Comparison of ENCODE assay signal across 8 cellular contexts in the genomic region with DNA sequence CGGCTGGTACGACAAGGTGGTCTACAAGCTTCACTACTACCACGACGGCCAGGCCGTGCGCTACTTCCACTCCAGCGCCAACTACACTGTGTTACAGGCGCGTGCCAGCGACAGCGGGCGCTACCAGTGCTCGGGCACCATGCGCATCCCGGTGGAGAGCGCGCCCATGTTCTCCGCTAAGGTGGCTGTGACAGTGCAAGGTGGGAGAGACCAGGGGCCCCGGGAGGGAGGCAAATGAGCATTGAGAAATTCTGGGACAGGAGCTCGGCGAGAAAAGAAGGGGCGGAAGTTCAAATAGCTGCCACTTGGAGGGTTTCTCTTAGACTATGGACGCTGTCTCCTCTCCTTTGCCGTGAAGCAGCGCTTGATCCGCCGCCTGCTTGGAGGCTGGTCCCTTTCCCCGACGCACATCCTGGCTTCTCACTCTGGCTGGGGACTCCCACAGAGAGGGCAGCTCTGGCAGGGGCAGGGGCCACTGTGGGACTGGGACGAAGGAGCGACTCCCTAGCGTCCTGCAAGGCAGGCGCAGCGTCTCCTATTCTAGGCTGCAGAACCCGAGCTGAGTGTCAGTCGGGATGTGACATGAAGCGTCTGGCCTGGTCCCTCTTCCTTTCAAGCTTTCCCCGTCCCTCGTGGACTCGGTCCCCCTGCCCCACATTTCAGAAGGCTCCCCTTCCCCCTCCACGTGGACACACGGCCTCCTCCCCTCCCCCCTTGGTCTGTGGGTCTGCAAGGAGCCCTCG. TPM values are rescaled to one million over a fixed set of nuclear protein-coding genes. Genes with fewer than 3 reads are reported as not detected.
DNase-seq lines count a peak whose midpoint lies in the region; ATAC-seq and TF ChIP-seq lines count a peak whose summit lies in the region.

No MANE protein-coding gene starts in this region.

- peak overlapping the region; percentile 58 for H2AFZ ChIP-seq in smooth muscle cell (ENCODE audit: low read depth)

- no peak overlapping the region for H3K9ac ChIP-seq in smooth muscle cell (ENCODE audit: low read depth)

- H3K4me1 Mint-ChIP-seq in T-helper 2 cell treated with Interferon-gamma antibody and Interleukin-4, amounts not matched to agents 5 μg/mL and 100 μg/mL, for 36 hours (ENCODE audit: low read depth): peaks cover 44% of the 10 kb centered on the region
- peaks cover 59 to 77% of the 10 kb centered on the region in 2 donors for H3K4me1 Mint-ChIP-seq in immature natural killer cell

- H3K27me3 ChIP-seq in breast epithelium (no peaks in the 10 kb centered on the region), smooth muscle cell (ENCODE audit: low read depth) (no peaks in the 10 kb centered on the region)

- no peaks in the 10 kb centered on the region for H3F3A ChIP-seq in smooth muscle cell (ENCODE audit: low read depth)

- H3K9me3 Mint-ChIP-seq in T-helper 2 cell treated with Interferon-gamma antibody and Interleukin-4, amounts not matched to agents 5 μg/mL and 100 μg/mL, for 36 hours: no peaks in the 10 kb centered on the region
- no peaks in the 10 kb centered on the region for H3K9me3 Mint-ChIP-seq in immature natural killer cell

- 2% methylated on average over 40 of the region's 43 CpGs for WGBS in smooth muscle cell (ENCODE audit: low lambda C conversion rate)

- H3K79me2 ChIP-seq in smooth muscle cell (ENCODE audit: low read depth): no peaks in the 10 kb centered on the region

- ATAC-seq in GM21360 (IDR thresholded peaks at IDR 0.05; ENCODE audit: unreplicated experiment): peak; percentile 14
- ATAC-seq in HG03095 (IDR thresholded peaks at IDR 0.05; ENCODE audit: unreplicated experiment): no peak

- DNase-seq in CMK (ENCODE audit: low read depth): peak; percentile 45
- no peak for DNase-seq in Jurkat, Clone E6-1 (ENCODE audit: low read depth, low spot score)
- peak; percentile 23 for DNase-seq in T-helper 2 cell treated with Interferon-gamma antibody and Interleukin-4, amounts not matched to agents 5 μg/mL and 100 μg/mL, for 36 hours (ENCODE audit: low spot score)
- no peak for DNase-seq in breast epithelium (ENCODE audit: low spot score in 2 of 2)
- DNase-seq in immature natural killer cell: peak; percentile 53 to 57 (median 53)
- peak; percentile 62 for DNase-seq in smooth muscle cell (lab: John Stamatoyannopoulos, UW; ENCODE audit: unreplicated experiment)

- peaks cover 59% of the 10 kb centered on the region for H3K27me3 Mint-ChIP-seq in T-helper 2 cell treated with Interferon-gamma antibody and Interleukin-4, amounts not matched to agents 5 μg/mL and 100 μg/mL, for 36 hours (ENCODE audit: low read depth)
- H3K27me3 Mint-ChIP-seq in immature natural killer cell (ENCODE audit: low read depth in 3 of 3): peaks cover 6 to 19% (median 13%) of the 10 kb centered on the region in 3 donors

- H3K36me3 Mint-ChIP-seq in T-helper 2 cell treated with Interferon-gamma antibody and Interleukin-4, amounts not matched to agents 5 μg/mL and 100 μg/mL, for 36 hours (ENCODE audit: low read depth): no peaks in the 10 kb centered on the region
- H3K36me3 Mint-ChIP-seq in immature natural killer cell: no peaks in the 10 kb centered on the region

- intact Hi-C loops in breast epithelium (cut with DNase I; ENCODE audit: low total_unique reads): no loop called here

- peak overlapping the region; percentile 94 for H3K4me2 ChIP-seq in smooth muscle cell

- no peak for TF ChIP-seq POLR2A in breast epithelium (IDR thresholded peaks at IDR 0.05)

- H3K36me3 ChIP-seq in breast epithelium (no peaks in the 10 kb centered on the region), smooth muscle cell (ENCODE audit: low read depth) (no peaks in the 10 kb centered on the region)

- H3K27ac Mint-ChIP-seq in T-helper 2 cell treated with Interferon-gamma antibody and Interleukin-4, amounts not matched to agents 5 μg/mL and 100 μg/mL, for 36 hours: peak overlapping the region; percentile 81
- peak overlapping the region; percentile 93 to 98 (median 97) for H3K27ac Mint-ChIP-seq in immature natural killer cell

- H3K4me1 ChIP-seq in breast epithelium (no peaks in the 10 kb centered on the region), smooth muscle cell (ENCODE audit: low read depth) (no peaks in the 10 kb centered on the region)

- H4K20me1 ChIP-seq in smooth muscle cell (ENCODE audit: low read depth): no peaks in the 10 kb centered on the region

- TF ChIP-seq CTCF in breast epithelium (IDR thresholded peaks at IDR 0.05) (peak in 2 of 3 donors; percentile 29 to 38), smooth muscle cell (IDR thresholded peaks at IDR 0.05; ENCODE audit: borderline replicate concordance, insufficient read depth, poor library complexity, severe bottlenecking) (peak; percentile 48)

- H3K27ac ChIP-seq in breast epithelium: peak overlapping the region; percentile 86 to 92
- no peak overlapping the region for H3K27ac ChIP-seq in smooth muscle cell (ENCODE audit: low read depth)

- peak overlapping the region; percentile 55 for H3K4me3 ChIP-seq in Jurkat, Clone E6-1 (ENCODE audit: low read length)
- H3K4me3 ChIP-seq in breast epithelium: peak overlapping the region; percentile 83 to 87 (median 86)
- H3K4me3 ChIP-seq in smooth muscle cell: peak overlapping the region; percentile 77

- no peaks in the 10 kb centered on the region for H3K9me3 ChIP-seq in breast epithelium
- no peaks in the 10 kb centered on the region for H3K9me3 ChIP-seq in smooth muscle cell (replicated peaks; ENCODE audit: low read depth)

- peak overlapping the region; percentile 85 for H3K4me3 Mint-ChIP-seq in T-helper 2 cell treated with Interferon-gamma antibody and Interleukin-4, amounts not matched to agents 5 μg/mL and 100 μg/mL, for 36 hours
- peak overlapping the region; percentile 93 to 99 (median 98) for H3K4me3 Mint-ChIP-seq in immature natural killer cell

RNA-seq across cellular contexts. Expression of a gene that starts 4.7 kb away (rescaled TPM):
- polyA plus RNA-seq in Jurkat, Clone E6-1 (2012; ENCODE audit: insufficient read depth, insufficient read length): not detected
- total RNA-seq in breast epithelium (1 to 10 TPM in 1 of 3 donors, under 1 TPM in 2; 0.15 to 1.1 (median 0.33) TPM), smooth muscle cell (0.31 and 0.99 TPM in 2 replicates)
- polyA plus RNA-seq in immature natural killer cell (10 to 100 TPM in 2 of 3 donors, 1 to 10 TPM in 1; 6.7 to 14.6 (median 10.6) TPM), smooth muscle cell (0.12 and 0.50 TPM in 2 replicates)

RNA-seq across cellular contexts. Expression of a gene that starts 19.0 kb away (rescaled TPM):
- not detected for polyA plus RNA-seq in Jurkat, Clone E6-1 (2012; ENCODE audit: insufficient read depth, insufficient read length)
- total RNA-seq in breast epithelium: under 1 TPM in 1 of 3 donors, not detected in 2; 0.15 TPM
- polyA plus RNA-seq in immature natural killer cell: under 1 TPM; 0.36 to 0.48 (median 0.42) TPM
- 0.40 TPM in 1 of 2 replicates, not detected in the other for total RNA-seq in smooth muscle cell
- 0.35 TPM in 1 of 2 replicates, not detected in the other for polyA plus RNA-seq in smooth muscle cell

RNA-seq across cellular contexts. Expression of a gene that starts 23.5 kb away (rescaled TPM):
- polyA plus RNA-seq in Jurkat, Clone E6-1 (2012; ENCODE audit: insufficient read depth, insufficient read length): 33.1 TPM
- total RNA-seq in breast epithelium (10 to 100 TPM; 14.6 to 44.9 (median 36.1) TPM), smooth muscle cell (39.3 and 45.7 TPM in 2 replicates)
- polyA plus RNA-seq in immature natural killer cell (100 to 1,000 TPM in 1 of 3 donors, 10 to 100 TPM in 2; 69.5 to 104 (median 71.7) TPM), smooth muscle cell (39.2 and 41.8 TPM in 2 replicates)

RNA-seq across cellular contexts. Expression of a gene that starts 40.1 kb away (rescaled TPM):
- 15.0 TPM for polyA plus RNA-seq in Jurkat, Clone E6-1 (2012; ENCODE audit: insufficient read depth, insufficient read length)
- 10 to 100 TPM; 31.0 to 56.1 (median 34.1) TPM for total RNA-seq in breast epithelium
- polyA plus RNA-seq in immature natural killer cell: 10 to 100 TPM; 10.3 to 14.2 (median 11.0) TPM
- 22.9 and 25.5 TPM in 2 replicates for total RNA-seq in smooth muscle cell
- 7.8 and 9.3 TPM in 2 replicates for polyA plus RNA-seq in smooth muscle cell

Comparison
In these comparisons a context has a peak if more than half of its experiments do, and no peak if none do; other contexts are left out.
1. DNase-seq: peak in CMK (single experiment), T-helper 2 cell treated with Interferon-gamma antibody and Interleukin-4, amounts not matched to agents 5 μg/mL and 100 μg/mL, for 36 hours (single experiment), immature natural killer cell (3 of 3) and smooth muscle cell (single experiment); none in Jurkat, Clone E6-1 (single experiment) and breast epithelium (0 of 2).
2. Peak in every context shown above with its lines, with median percentiles within 50 percentile points of each other: H3K4me3 ChIP-seq.